ENCODE assay signal across 1 cellular context in the genomic region with DNA sequence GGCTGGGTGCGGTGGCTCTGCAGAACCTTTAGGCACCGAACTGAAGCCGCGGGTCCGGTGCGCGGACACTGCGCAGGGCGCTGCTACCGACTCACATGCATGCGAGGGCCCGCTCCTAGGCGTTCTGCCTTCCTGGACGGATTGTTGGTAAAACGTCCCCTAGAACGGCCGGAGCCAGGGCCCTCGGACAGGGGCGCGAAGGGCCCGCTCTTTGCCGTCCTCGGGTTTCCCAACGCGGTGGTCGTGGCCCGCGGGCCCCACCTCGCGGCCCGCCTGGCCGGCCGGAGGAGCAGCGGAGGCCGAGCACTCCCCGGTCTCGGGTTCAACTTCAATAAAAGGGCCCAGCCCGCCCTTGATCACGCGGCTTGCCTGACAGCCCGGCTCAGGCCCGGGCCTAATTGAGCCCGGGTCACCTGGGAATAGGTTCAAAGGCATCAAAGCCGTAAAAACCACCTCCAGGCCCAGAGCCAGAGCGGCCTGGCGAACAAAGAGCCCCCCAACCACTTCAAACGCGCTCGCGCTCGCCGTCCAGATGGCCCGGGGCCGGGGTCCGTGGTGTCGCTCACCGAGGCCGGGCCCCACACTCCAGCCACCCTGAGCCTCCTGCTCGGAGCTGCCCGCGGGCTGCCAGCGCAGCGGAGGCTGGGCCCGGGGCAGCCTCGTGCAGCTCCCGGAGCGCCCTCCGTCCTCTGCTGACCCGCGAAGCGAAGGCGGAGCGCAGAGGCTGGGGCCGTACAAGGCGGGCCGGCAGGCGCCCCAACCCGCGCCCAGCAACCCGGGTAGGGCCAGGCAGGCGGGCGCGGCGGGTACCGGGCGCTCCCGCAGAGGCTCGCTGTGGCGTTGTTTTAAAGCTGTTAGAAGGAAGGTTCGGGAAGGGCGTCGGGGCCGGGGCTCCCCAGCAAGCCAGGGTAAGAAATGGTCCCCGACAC.
TF ChIP-seq lines count a peak whose summit lies in the region.

No MANE protein-coding gene starts in this region.

TF ChIP-seq in IMR-90, 13 proteins besides CTCF, POLR2A, EP300 and RAD21:
- TF ChIP-seq, protein P1, sequence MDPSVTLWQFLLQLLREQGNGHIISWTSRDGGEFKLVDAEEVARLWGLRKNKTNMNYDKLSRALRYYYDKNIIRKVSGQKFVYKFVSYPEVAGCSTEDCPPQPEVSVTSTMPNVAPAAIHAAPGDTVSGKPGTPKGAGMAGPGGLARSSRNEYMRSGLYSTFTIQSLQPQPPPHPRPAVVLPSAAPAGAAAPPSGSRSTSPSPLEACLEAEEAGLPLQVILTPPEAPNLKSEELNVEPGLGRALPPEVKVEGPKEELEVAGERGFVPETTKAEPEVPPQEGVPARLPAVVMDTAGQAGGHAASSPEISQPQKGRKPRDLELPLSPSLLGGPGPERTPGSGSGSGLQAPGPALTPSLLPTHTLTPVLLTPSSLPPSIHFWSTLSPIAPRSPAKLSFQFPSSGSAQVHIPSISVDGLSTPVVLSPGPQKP (IDR thresholded peaks at IDR 0.05; ENCODE audit: borderline replicate concordance, low read depth, low read length): no peak
- no peak for TF ChIP-seq RFX5 (IDR thresholded peaks at IDR 0.05; ENCODE audit: low read depth, low read length)
- TF ChIP-seq, protein P2, sequence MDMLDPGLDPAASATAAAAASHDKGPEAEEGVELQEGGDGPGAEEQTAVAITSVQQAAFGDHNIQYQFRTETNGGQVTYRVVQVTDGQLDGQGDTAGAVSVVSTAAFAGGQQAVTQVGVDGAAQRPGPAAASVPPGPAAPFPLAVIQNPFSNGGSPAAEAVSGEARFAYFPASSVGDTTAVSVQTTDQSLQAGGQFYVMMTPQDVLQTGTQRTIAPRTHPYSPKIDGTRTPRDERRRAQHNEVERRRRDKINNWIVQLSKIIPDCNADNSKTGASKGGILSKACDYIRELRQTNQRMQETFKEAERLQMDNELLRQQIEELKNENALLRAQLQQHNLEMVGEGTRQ (IDR thresholded peaks at IDR 0.05; ENCODE audit: low read depth, low read length): no peak
- TF ChIP-seq BHLHE40 (IDR thresholded peaks at IDR 0.05; ENCODE audit: low read depth, low read length): no peak
- TF ChIP-seq SMC3 (IDR thresholded peaks at IDR 0.05; ENCODE audit: low read depth, low read length): no peak
TF ChIP-seq in IMR-90: peak in this region for 0.
